In genomic region chr1:10632691-10633090, GRCh38 we compare ENCODE assay signal across 19 cellular contexts.
DNase-seq lines count a peak whose midpoint lies in the region; ATAC-seq, FAIRE-seq and TF ChIP-seq lines count a peak whose summit lies in the region.
"Had no signal": no experiment of that assay in that cellular context is flagged by ENCODE, and none has a peak within 500 bp of the region (broad histone marks: within the 10 kb centered on the region; RNA-seq: fewer than 3 reads in every experiment).

No MANE protein-coding gene starts in this region.

- TF ChIP-seq CTCF in VCaP (conservative IDR thresholded peaks at IDR 0.05) = no peak
- no peak for TF ChIP-seq CTCF in kidney (IDR thresholded peaks at IDR 0.05; ENCODE audit: borderline replicate concordance, extremely low read depth, insufficient read depth)
- no peak for TF ChIP-seq CTCF in testis (IDR thresholded peaks at IDR 0.05)
- TF ChIP-seq CTCF in progenitor cell of endocrine pancreas (IDR thresholded peaks at IDR 0.05; ENCODE audit: unreplicated experiment) = no peak

- no peak overlapping the region for H3K27ac Mint-ChIP-seq in progenitor cell of endocrine pancreas

- no peak for FAIRE-seq in kidney (lab: Jason Lieb, UNC)
- FAIRE-seq: endometrium, GM18507, K562 had no signal

- H3K27me3 ChIP-seq in BLaER1 (no peaks in the 10 kb centered on the region), testis (no peaks in the 10 kb centered on the region)
- H3K27me3 ChIP-seq: ovary had no signal

- intact Hi-C loops in kidney (cut with DNase I) = no loop called here
- intact Hi-C loops in testis (cut with DNase I; ENCODE audit: low total_unique reads) = no loop called here

- H3K27ac ChIP-seq in BLaER1 (peak overlapping the region; percentile 87), VCaP (peak overlapping the region; percentile 99), kidney (ENCODE audit: low read depth in 2 of 2, low read length in 2 of 2) (no peak overlapping the region), testis (peak overlapping the region; percentile 73 to 85)
- H3K27ac ChIP-seq: GM23248 had no signal

- TF ChIP-seq POLR2A in testis (IDR thresholded peaks at IDR 0.05) = no peak

- peak overlapping the region; percentile 91; the same call in 1 of the 2 replicates for H3K4me2 ChIP-seq in BLaER1
- H3K4me2 ChIP-seq: smooth muscle cell had no signal

- H3K4me1 Mint-ChIP-seq in progenitor cell of endocrine pancreas (ENCODE audit: low read depth) = peaks cover 3% of the 10 kb centered on the region

- H3K9ac ChIP-seq in BLaER1 = no peak overlapping the region
- no peak overlapping the region for H3K9ac ChIP-seq in kidney (ENCODE audit: low read length in 2 of 2)
- H3K9ac ChIP-seq: GM23248 had no signal

- no peak overlapping the region for H3K4me3 ChIP-seq in BLaER1
- no peak overlapping the region for H3K4me3 ChIP-seq in kidney (ENCODE audit: low read length in 2 of 2)
- no peak overlapping the region for H3K4me3 ChIP-seq in testis
- H3K4me3 ChIP-seq: GM23248, K562, left lung, ovary, smooth muscle cell had no signal

- H3K27me3 Mint-ChIP-seq in progenitor cell of endocrine pancreas = peaks cover 6% of the 10 kb centered on the region

- H3K4me1 ChIP-seq in BLaER1 (peaks cover 89% of the 10 kb centered on the region), kidney (ENCODE audit: control insufficient read depth in 1 of 2, insufficient read depth in 1 of 2, low read depth in 1 of 2, low read length in 2 of 2) (peaks cover 5 to 8% of the 10 kb centered on the region in 2 donors), testis (peaks cover 18% of the 10 kb centered on the region)

- H3K9me3 Mint-ChIP-seq in progenitor cell of endocrine pancreas (ENCODE audit: low read depth) = no peaks in the 10 kb centered on the region

- DNase-seq in kidney (peak; percentile 64), testis (no peak), Ammon's horn (ENCODE audit: low spot score) (no peak), progenitor cell of endocrine pancreas (ENCODE audit: low spot score, unreplicated experiment) (no peak)
- DNase-seq in activated CD4-positive, CD25-positive, alpha-beta regulatory T cell treated with anti-CD3 and anti-CD28 coated beads, Interleukin-2, amount 50 U/mL, for 72 hours = no peak
- DNase-seq: activated gamma-delta T cell treated with Interleukin-2 at 50 U/mL for 16 hours; GM23248; NCI-H1930; NCI-H446 treated with DMSO at 0.1 percent for 48 hours; stimulated activated CD4-positive, alpha-beta T cell treated with anti-CD3 and anti-CD28 coated beads, Interleukin-4, amount 100 ng/mL, for 4 hours had no signal

- no peak overlapping the region for H3K4me3 Mint-ChIP-seq in progenitor cell of endocrine pancreas (ENCODE audit: low read depth)

- H3K9me3 ChIP-seq in BLaER1 (no peaks in the 10 kb centered on the region), kidney (ENCODE audit: control insufficient read depth in 1 of 2, low read length in 2 of 2) (no peaks in the 10 kb centered on the region), testis (no peaks in the 10 kb centered on the region)
- H3K9me3 ChIP-seq: left lung, ovary had no signal

- H3K36me3 ChIP-seq in BLaER1 = no peaks in the 10 kb centered on the region
- H3K36me3 ChIP-seq in kidney (ENCODE audit: control insufficient read depth in 1 of 2, insufficient read depth in 2 of 2, low read length in 2 of 2) = no peaks in the 10 kb centered on the region
- H3K36me3 ChIP-seq in testis (ENCODE audit: low read depth, missing control alignments) = no peaks in the 10 kb centered on the region
- H3K36me3 ChIP-seq: ovary had no signal

- H3K36me3 Mint-ChIP-seq in progenitor cell of endocrine pancreas (ENCODE audit: insufficient read depth) = peaks cover 4% of the 10 kb centered on the region

- 66 to 85% methylated on average over 6 to 14 of the region's 14 CpGs for WGBS in testis, 2 donors

- ATAC-seq in HG03460 (IDR thresholded peaks at IDR 0.05; ENCODE audit: unreplicated experiment) = no peak
- ATAC-seq: K562, left lung had no signal

- no peaks in the 10 kb centered on the region for H4K20me1 ChIP-seq in BLaER1

Comparison
In these comparisons a context has a peak if more than half of its experiments do, and no peak if none do; other contexts are left out.
1. H3K27ac ChIP-seq: peak in BLaER1 (single experiment), VCaP (single experiment) and testis (2 of 2); none in kidney (0 of 2).